1 cellular context compared by ENCODE assay signal in genomic region chr2:169767243-169767888, GRCh38.
TF ChIP-seq lines count a peak whose summit lies in the region.

No MANE protein-coding gene starts in this region.

TF ChIP-seq in endothelial cell of umbilical vein, 7 proteins besides CTCF, POLR2A, EP300 and RAD21:
- TF ChIP-seq MAX (IDR thresholded peaks at IDR 0.05; ENCODE audit: insufficient read depth, insufficient read length) (no peak), JUN (IDR thresholded peaks at IDR 0.05; ENCODE audit: borderline replicate concordance, insufficient read depth, insufficient read length, low read depth) (no peak), FOS (IDR thresholded peaks at IDR 0.05; ENCODE audit: borderline replicate concordance, insufficient read depth, low read length) (no peak), POLR2AphosphoS5 (IDR thresholded peaks at IDR 0.05; ENCODE audit: insufficient read depth, low read depth, low read length) (no peak), GATA2 (IDR thresholded peaks at IDR 0.05; ENCODE audit: insufficient read depth, insufficient read length, low read depth, low read length) (no peak), MYC (IDR thresholded peaks at IDR 0.05; ENCODE audit: low read depth, low read length) (no peak), EZH2 (IDR thresholded peaks at IDR 0.05; ENCODE audit: borderline replicate concordance, low read depth, low read length, severe bottlenecking) (no peak)
